Comparison of ENCODE assay signal across 25 cellular contexts in genomic region chr17:72565758-72566157, GRCh38.
"Had no signal": no experiment of that assay in that cellular context is flagged by ENCODE, and none has a peak within 500 bp of the region (broad histone marks: within the 10 kb centered on the region; RNA-seq: fewer than 3 reads in every experiment).

No MANE protein-coding gene starts in this region.

- H3K9me3 ChIP-seq: breast epithelium, colonic mucosa, esophagus muscularis mucosa, lower lobe of right lung, thoracic aorta, upper lobe of left lung had no signal

- H3K4me3 ChIP-seq: breast epithelium, colonic mucosa, dorsolateral prefrontal cortex, esophagus muscularis mucosa, hepatocyte, lower lobe of right lung, thoracic aorta, upper lobe of left lung had no signal

- H3K27ac Mint-ChIP-seq: activated naive CD8-positive, alpha-beta T cell treated with anti-CD3 and anti-CD28 coated beads, Interleukin-2, amount 10 ng/mL, durations not matched to agents 7 days and 5 days; immature natural killer cell; naive thymus-derived CD4-positive, alpha-beta T cell; progenitor cell of endocrine pancreas had no signal

- ATAC-seq: left lobe of liver; lower lobe of right lung; naive thymus-derived CD4-positive, alpha-beta T cell had no signal

- H3K36me3 ChIP-seq: breast epithelium, colonic mucosa, esophagus muscularis mucosa, lower lobe of right lung, thoracic aorta, upper lobe of left lung had no signal

- H3K27ac ChIP-seq: breast epithelium, colonic mucosa, esophagus muscularis mucosa, hepatocyte, lower lobe of right lung, thoracic aorta, upper lobe of left lung had no signal

- H3K4me2 ChIP-seq: hepatocyte had no signal

- H3K36me3 Mint-ChIP-seq: activated naive CD8-positive, alpha-beta T cell treated with anti-CD3 and anti-CD28 coated beads, Interleukin-2, amount 10 ng/mL, durations not matched to agents 7 days and 5 days; immature natural killer cell; naive thymus-derived CD4-positive, alpha-beta T cell had no signal

- DNase-seq: activated CD4-positive, alpha-beta T cell treated with anti-CD3 and anti-CD28 coated beads for 4 hours; activated CD4-positive, alpha-beta T cell treated with anti-CD3 and anti-CD28 coated beads, Interleukin-2, amount 50 U/mL, for 48 hours; activated CD4-positive, CD25-positive, alpha-beta regulatory T cell; activated naive CD4-positive, alpha-beta T cell treated with Interleukin-2 at 50 U/mL for 16 hours; activated naive CD8-positive, alpha-beta T cell treated with anti-CD3 and anti-CD28 coated beads, Interleukin-2, amount 10 ng/mL, durations not matched to agents 7 days and 5 days; activated T-cell treated with anti-CD3 and anti-CD28 coated beads, Interleukin-2, amount 50 U/mL, for 48 hours; amniotic stem cell; colonic mucosa; dorsolateral prefrontal cortex; glutamatergic neuron; immature natural killer cell; lower lobe of right lung; naive thymus-derived CD4-positive, alpha-beta T cell; retina; stimulated activated CD4-positive, alpha-beta T cell treated with anti-CD3 and anti-CD28 coated beads, Interleukin-4, amount 100 ng/mL, for 24 hours; stimulated activated naive CD4-positive, alpha-beta T cell treated with Interleukin-2 at 50 U/mL for 16 hours; upper lobe of left lung had no signal

- H3K4me3 Mint-ChIP-seq: activated naive CD8-positive, alpha-beta T cell treated with anti-CD3 and anti-CD28 coated beads, Interleukin-2, amount 10 ng/mL, durations not matched to agents 7 days and 5 days; central memory CD8-positive, alpha-beta T cell; immature natural killer cell; naive thymus-derived CD4-positive, alpha-beta T cell had no signal

- H3K9me3 Mint-ChIP-seq: activated naive CD8-positive, alpha-beta T cell treated with anti-CD3 and anti-CD28 coated beads, Interleukin-2, amount 10 ng/mL, durations not matched to agents 7 days and 5 days; central memory CD8-positive, alpha-beta T cell; immature natural killer cell; naive thymus-derived CD4-positive, alpha-beta T cell had no signal

- H3K27me3 ChIP-seq: breast epithelium, colonic mucosa, hepatocyte, upper lobe of left lung had no signal

- H3K4me1 ChIP-seq: breast epithelium, esophagus muscularis mucosa had no signal

- FAIRE-seq: frontal cortex had no signal

- H3K27me3 Mint-ChIP-seq: central memory CD8-positive, alpha-beta T cell; progenitor cell of endocrine pancreas had no signal

- H3K4me1 Mint-ChIP-seq: central memory CD8-positive, alpha-beta T cell; immature natural killer cell had no signal

- H2AFZ ChIP-seq: hepatocyte had no signal
